Comparison of ENCODE assay signal across 19 cellular contexts in the genomic region with DNA sequence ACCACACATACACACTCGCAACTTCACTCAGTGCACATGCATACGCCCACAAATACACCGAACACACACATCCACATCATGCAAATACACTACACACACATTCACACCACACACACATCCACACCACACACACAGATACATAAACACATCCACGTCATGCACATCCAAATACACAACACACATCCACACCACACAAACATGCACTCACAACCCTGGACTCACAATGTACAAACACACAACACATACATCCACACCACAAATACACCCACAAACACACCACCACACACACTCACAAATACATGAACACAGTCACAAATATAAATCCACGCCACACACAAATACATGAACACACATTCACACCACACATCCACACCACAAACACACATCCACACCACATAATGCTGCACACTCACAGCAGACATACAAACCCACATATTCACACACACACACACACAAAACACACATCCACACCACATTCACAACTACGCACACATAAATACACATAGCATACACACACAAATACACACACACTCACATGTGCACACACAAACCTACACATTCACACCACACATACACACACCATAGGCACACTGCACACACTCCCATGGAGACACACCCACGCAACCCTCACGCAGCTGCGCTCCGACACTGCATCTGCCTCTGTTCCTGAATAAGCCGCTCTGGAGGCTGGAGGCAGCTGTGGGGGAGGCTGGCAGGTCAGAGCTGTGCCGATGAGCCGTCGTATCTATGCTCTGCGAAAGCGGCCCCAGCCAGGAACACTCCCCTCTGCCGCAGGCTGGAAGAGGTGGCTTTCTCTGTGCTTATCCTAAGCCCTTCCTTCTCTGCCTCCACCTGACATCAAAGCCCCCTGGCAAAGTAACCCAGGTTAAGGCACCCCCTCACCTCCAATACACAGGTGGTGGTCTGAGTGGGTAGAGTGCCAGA.
DNase-seq lines count a peak whose midpoint lies in the region; ATAC-seq and TF ChIP-seq lines count a peak whose summit lies in the region.
"Had no signal": no experiment of that assay in that cellular context is flagged by ENCODE, and none has a peak within 500 bp of the region (broad histone marks: within the 10 kb centered on the region; RNA-seq: fewer than 3 reads in every experiment).

No MANE protein-coding gene starts in this region.

- H3K36me3 ChIP-seq in GM23338 (ENCODE audit: insufficient read depth) (no peaks in the 10 kb centered on the region), RWPE2 (ENCODE audit: low read depth) (no peaks in the 10 kb centered on the region)
- H3K36me3 ChIP-seq: brain microvascular endothelial cell, sigmoid colon, suprapubic skin had no signal

- H3K9me3 ChIP-seq in RWPE2 (ENCODE audit: severe bottlenecking), result no peaks in the 10 kb centered on the region
- H3K9me3 ChIP-seq: suprapubic skin had no signal

- ATAC-seq in GM23338 (peak; percentile 36), RWPE2 (ENCODE audit: low read depth) (0 out of 3 replicates have a peak, but pooled peaks have one; percentile 21), GM18502 (IDR thresholded peaks at IDR 0.05; ENCODE audit: poor library complexity, unreplicated experiment) (no peak), HG02588 (IDR thresholded peaks at IDR 0.05; ENCODE audit: unreplicated experiment) (no peak)

- H2AFZ ChIP-seq in GM23338, result no peak overlapping the region

- H3K27ac ChIP-seq in GM23338 (ENCODE audit: low read depth) (no peak overlapping the region), RWPE2 (ENCODE audit: poor library complexity, severe bottlenecking) (no peak overlapping the region)
- H3K27ac ChIP-seq: brain microvascular endothelial cell, parathyroid adenoma, suprapubic skin had no signal

- H3K9me3 Mint-ChIP-seq in GM23338 (no peaks in the 10 kb centered on the region; the same call in 2 of the 3 replicates), glutamatergic neuron (ENCODE audit: unreplicated experiment) (peaks cover 6% of the 10 kb centered on the region)

- H3K79me2 ChIP-seq in GM23338 (replicated peaks; ENCODE audit: insufficient read depth), result no peaks in the 10 kb centered on the region
- H3K79me2 ChIP-seq: parathyroid adenoma had no signal

- H3K4me3 ChIP-seq in GM23338 (no peak overlapping the region), RWPE2 (ENCODE audit: severe bottlenecking) (no peak overlapping the region)
- H3K4me3 ChIP-seq: lung had no signal

- H3K27ac Mint-ChIP-seq in GM23338, result no peak overlapping the region
- no peak overlapping the region for H3K27ac Mint-ChIP-seq in glutamatergic neuron (ENCODE audit: unreplicated experiment)
- H3K27ac Mint-ChIP-seq: CD14-positive monocyte had no signal

- H3K4me2 ChIP-seq in GM23338, result no peak overlapping the region

- H3K4me1 ChIP-seq in GM23338 (ENCODE audit: insufficient read depth), result peaks cover 4% of the 10 kb centered on the region; the same call in 1 of the 2 replicates
- no peaks in the 10 kb centered on the region for H3K4me1 ChIP-seq in RWPE2 (ENCODE audit: insufficient read depth, poor library complexity, severe bottlenecking)
- H3K4me1 ChIP-seq: parathyroid adenoma had no signal

- H3K4me3 Mint-ChIP-seq in GM23338, result no peak overlapping the region
- no peak overlapping the region for H3K4me3 Mint-ChIP-seq in glutamatergic neuron (ENCODE audit: unreplicated experiment)
- H3K4me3 Mint-ChIP-seq: CD14-positive monocyte had no signal

- H3K27me3 ChIP-seq in GM23338 (ENCODE audit: insufficient read depth), result no peaks in the 10 kb centered on the region
- H3K27me3 ChIP-seq in RWPE2 (ENCODE audit: insufficient read depth, poor library complexity, severe bottlenecking), result no peaks in the 10 kb centered on the region
- H3K27me3 ChIP-seq: brain microvascular endothelial cell, sigmoid colon had no signal

- DNase-seq in GM23338 (ENCODE audit: low spot score) (peak; percentile 51), RWPE2 (ENCODE audit: low spot score) (no peak), glutamatergic neuron (peak; percentile 42), occipital lobe (lab: John Stamatoyannopoulos, UW) (peak; percentile 69), SIG-M5 treated with dmso at 0.1 percent for 504 hours (lab: John Stamatoyannopoulos, UW; ENCODE audit: unreplicated experiment) (no peak)
- DNase-seq: activated CD4-positive, alpha-beta T cell treated with anti-CD3 and anti-CD28 coated beads, Interleukin-2, amount 50 U/mL, for 1 hour; brain microvascular endothelial cell; cortex of kidney; DMS 273 treated with DMSO at 0.1 percent for 48 hours; NCI-H1092 treated with DMSO at 0.1 percent for 48 hours; NCI-H2107; SHP77; sigmoid colon had no signal

- 0 out of 2 replicates have a peak, but pooled peaks cover 5% of the 10 kb centered on the region for H3K9me2 ChIP-seq in GM23338 (ENCODE audit: insufficient read depth)

- no peak for TF ChIP-seq CTCF in GM23338 (conservative IDR thresholded peaks at IDR 0.05; ENCODE audit: low read depth in 2 of 2)
- TF ChIP-seq CTCF in RWPE2 (IDR thresholded peaks at IDR 0.05; ENCODE audit: poor library complexity, severe bottlenecking), result no peak
- TF ChIP-seq CTCF in glutamatergic neuron (IDR thresholded peaks at IDR 0.05; ENCODE audit: partially characterized antibody, unreplicated experiment), result no peak

- H3K36me3 Mint-ChIP-seq in GM23338 (ENCODE audit: low read depth) (no peaks in the 10 kb centered on the region), glutamatergic neuron (ENCODE audit: unreplicated experiment) (no peaks in the 10 kb centered on the region)
- H3K36me3 Mint-ChIP-seq: CD14-positive monocyte had no signal

- H3K4me1 Mint-ChIP-seq in GM23338 (peaks cover 5% of the 10 kb centered on the region), glutamatergic neuron (ENCODE audit: low read depth, unreplicated experiment) (peaks cover 5% of the 10 kb centered on the region)
- H3K4me1 Mint-ChIP-seq: CD14-positive monocyte had no signal

- H3K27me3 Mint-ChIP-seq in GM23338 (ENCODE audit: insufficient read depth, low read depth, poor library complexity) (peaks cover 2% of the 10 kb centered on the region), glutamatergic neuron (ENCODE audit: unreplicated experiment) (no peaks in the 10 kb centered on the region)

- H3F3A ChIP-seq in GM23338 (replicated peaks; ENCODE audit: low read depth), result 0 out of 2 replicates have a peak, but pooled peaks cover 2% of the 10 kb centered on the region

- H4K20me1 ChIP-seq in GM23338 (replicated peaks; ENCODE audit: insufficient read depth), result no peaks in the 10 kb centered on the region

TF ChIP-seq in GM23338, 12 proteins besides CTCF, POLR2A, EP300 and RAD21 (continues in another document):
- TF ChIP-seq STAT1 (IDR thresholded peaks at IDR 0.05; ENCODE audit: unreplicated experiment) (no peak), NANOG (IDR thresholded peaks at IDR 0.05; ENCODE audit: borderline replicate concordance) (no peak), POLR2AphosphoS5 (IDR thresholded peaks at IDR 0.05; ENCODE audit: low read depth) (no peak)
- TF ChIP-seq, protein P1, sequence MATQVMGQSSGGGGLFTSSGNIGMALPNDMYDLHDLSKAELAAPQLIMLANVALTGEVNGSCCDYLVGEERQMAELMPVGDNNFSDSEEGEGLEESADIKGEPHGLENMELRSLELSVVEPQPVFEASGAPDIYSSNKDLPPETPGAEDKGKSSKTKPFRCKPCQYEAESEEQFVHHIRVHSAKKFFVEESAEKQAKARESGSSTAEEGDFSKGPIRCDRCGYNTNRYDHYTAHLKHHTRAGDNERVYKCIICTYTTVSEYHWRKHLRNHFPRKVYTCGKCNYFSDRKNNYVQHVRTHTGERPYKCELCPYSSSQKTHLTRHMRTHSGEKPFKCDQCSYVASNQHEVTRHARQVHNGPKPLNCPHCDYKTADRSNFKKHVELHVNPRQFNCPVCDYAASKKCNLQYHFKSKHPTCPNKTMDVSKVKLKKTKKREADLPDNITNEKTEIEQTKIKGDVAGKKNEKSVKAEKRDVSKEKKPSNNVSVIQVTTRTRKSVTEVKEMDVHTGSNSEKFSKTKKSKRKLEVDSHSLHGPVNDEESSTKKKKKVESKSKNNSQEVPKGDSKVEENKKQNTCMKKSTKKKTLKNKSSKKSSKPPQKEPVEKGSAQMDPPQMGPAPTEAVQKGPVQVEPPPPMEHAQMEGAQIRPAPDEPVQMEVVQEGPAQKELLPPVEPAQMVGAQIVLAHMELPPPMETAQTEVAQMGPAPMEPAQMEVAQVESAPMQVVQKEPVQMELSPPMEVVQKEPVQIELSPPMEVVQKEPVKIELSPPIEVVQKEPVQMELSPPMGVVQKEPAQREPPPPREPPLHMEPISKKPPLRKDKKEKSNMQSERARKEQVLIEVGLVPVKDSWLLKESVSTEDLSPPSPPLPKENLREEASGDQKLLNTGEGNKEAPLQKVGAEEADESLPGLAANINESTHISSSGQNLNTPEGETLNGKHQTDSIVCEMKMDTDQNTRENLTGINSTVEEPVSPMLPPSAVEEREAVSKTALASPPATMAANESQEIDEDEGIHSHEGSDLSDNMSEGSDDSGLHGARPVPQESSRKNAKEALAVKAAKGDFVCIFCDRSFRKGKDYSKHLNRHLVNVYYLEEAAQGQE (IDR thresholded peaks at IDR 0.05; ENCODE audit: unreplicated experiment), result no peak

Comparison
In these comparisons a context has a peak if more than half of its experiments do, and no peak if none do; other contexts are left out.
1. ATAC-seq: peak in GM23338 (single experiment) and RWPE2 (single experiment); none in GM18502 (single experiment) and HG02588 (single experiment).
2. DNase-seq: peak in GM23338 (single experiment), glutamatergic neuron (single experiment) and occipital lobe (single experiment); none in RWPE2 (single experiment) and SIG-M5 treated with dmso at 0.1 percent for 504 hours (single experiment).